Comparison of ENCODE assay signal across 1 cellular context in genomic region chr2:237660381-237660900, GRCh38.
A peak's percentile ranks its signal among the peaks of the same experiment; 100 is the strongest.
TF ChIP-seq lines count a peak whose summit lies in the region.

No MANE protein-coding gene starts in this region.

TF ChIP-seq in K562, 482 proteins besides CTCF, POLR2A, EP300 and RAD21:
- TF ChIP-seq NR2C2 (CRISPR knock-in tag; IDR thresholded peaks at IDR 0.05) (no peak), NR2C2 (tag; IDR thresholded peaks at IDR 0.05) (peak; percentile 25; the same call in 1 of the 2 replicates), MXD1 (CRISPR knock-in tag; IDR thresholded peaks at IDR 0.05; ENCODE audit: borderline replicate concordance, poor library complexity, severe bottlenecking) (no peak), NEUROD1 (IDR thresholded peaks at IDR 0.05; ENCODE audit: borderline replicate concordance, low read depth, low read length, partially characterized antibody) (no peak), LEF1 (IDR thresholded peaks at IDR 0.05) (no peak), NR2C1 (IDR thresholded peaks at IDR 0.05) (peak; percentile 62; the same call in 1 of the 2 replicates), NR2C1 (tag; IDR thresholded peaks at IDR 0.05) (peak; percentile 57; the same call in 1 of the 2 replicates), PREB (CRISPR knock-in tag; IDR thresholded peaks at IDR 0.05) (no peak), CCNT2 (IDR thresholded peaks at IDR 0.05; ENCODE audit: borderline replicate concordance, extremely low read depth, insufficient read length, low read depth, low read length) (no peak), SRSF3 (IDR thresholded peaks at IDR 0.05; ENCODE audit: insufficient read depth, low read length) (no peak)
